21 cellular contexts compared by ENCODE assay signal in genomic region chr2:239175181-239175580, GRCh38.
DNase-seq lines count a peak whose midpoint lies in the region; ATAC-seq and TF ChIP-seq lines count a peak whose summit lies in the region.
"Had no signal": no experiment of that assay in that cellular context is flagged by ENCODE, and none has a peak within 500 bp of the region (broad histone marks: within the 10 kb centered on the region; RNA-seq: fewer than 3 reads in every experiment).

No MANE protein-coding gene starts in this region.

- intact Hi-C loops in adrenal gland (cut with DNase I) = no loop called here
- intact Hi-C loops in Caco-2 (cut with micrococcal nuclease; ENCODE audit: unreplicated experiment) = no loop called here

- H3K36me3 Mint-ChIP-seq in endodermal cell (ENCODE audit: low read depth) (peaks cover 85% of the 10 kb centered on the region), nephron (ENCODE audit: low read depth) (peaks cover 90% of the 10 kb centered on the region), Caco-2 (ENCODE audit: insufficient read depth, unreplicated experiment) (peaks cover 6% of the 10 kb centered on the region)

- H3K36me3 ChIP-seq in adrenal gland (replicated peaks in 1 of 2) (peaks cover 0 to 3% of the 10 kb centered on the region in 2 donors), endodermal cell (ENCODE audit: control insufficient read depth, insufficient read depth, low read length) (peaks cover 11% of the 10 kb centered on the region), Caco-2 (ENCODE audit: control insufficient read depth, insufficient read depth, low read length) (no peaks in the 10 kb centered on the region)

- H3K4me1 ChIP-seq in adrenal gland (replicated peaks in 1 of 2) (peaks cover 0 to 14% of the 10 kb centered on the region in 2 donors), endodermal cell (ENCODE audit: control insufficient read depth, insufficient read depth, low read length) (no peaks in the 10 kb centered on the region), Caco-2 (no peaks in the 10 kb centered on the region)

- H3K4me1 Mint-ChIP-seq in endodermal cell = no peaks in the 10 kb centered on the region
- no peaks in the 10 kb centered on the region for H3K4me1 Mint-ChIP-seq in nephron
- H3K4me1 Mint-ChIP-seq in Caco-2 (ENCODE audit: low read depth, unreplicated experiment) = no peaks in the 10 kb centered on the region

- TF ChIP-seq POLR2A in adrenal gland (IDR thresholded peaks at IDR 0.05) = no peak

- no peak overlapping the region for H3K27ac Mint-ChIP-seq in endodermal cell
- H3K27ac Mint-ChIP-seq in nephron = peak overlapping the region in 2 of 3 experiments; percentile 68 to 77
- H3K27ac Mint-ChIP-seq in Caco-2 (ENCODE audit: unreplicated experiment) = no peak overlapping the region

- H3K27me3 Mint-ChIP-seq in endodermal cell (ENCODE audit: insufficient read depth) = no peaks in the 10 kb centered on the region
- no peaks in the 10 kb centered on the region for H3K27me3 Mint-ChIP-seq in nephron (ENCODE audit: low read depth)
- H3K27me3 Mint-ChIP-seq in Caco-2 (ENCODE audit: insufficient read depth, unreplicated experiment) = no peaks in the 10 kb centered on the region

- no peak for TF ChIP-seq CTCF in adrenal gland (IDR thresholded peaks at IDR 0.05)
- no peak for TF ChIP-seq CTCF in endodermal cell (conservative IDR thresholded peaks at IDR 0.05)
- no peak for TF ChIP-seq CTCF in nephron (IDR thresholded peaks at IDR 0.05; ENCODE audit: unreplicated experiment in 3 of 3)
- no peak for TF ChIP-seq CTCF in Caco-2 (IDR thresholded peaks at IDR 0.05; ENCODE audit: insufficient read depth in 1 of 2, low read depth in 1 of 2, low read length in 1 of 2, severe bottlenecking in 1 of 2, unreplicated experiment in 1 of 2)

- DNase-seq in adrenal gland = peak in 4 of 7 donors; percentile 10 to 39 (median 16)
- DNase-seq in endodermal cell = peak; percentile 8
- no peak for DNase-seq in substantia nigra (lab: John Stamatoyannopoulos, UW)
- no peak for DNase-seq in NCI-H510A treated with DMSO at 0.1 percent for 48 hours (lab: John Stamatoyannopoulos, UW)
- DNase-seq in Caco-2 = no peak
- DNase-seq in germinal center (ENCODE audit: low spot score) = no peak
- DNase-seq: AML-193, DMS153, GDM1, GM23248, HCEC 1CT, NCI-H1092 treated with DMSO at 0.1 percent for 48 hours, NCI-H146, NCI-H2029 treated with DMSO at 0.1 percent for 48 hours, NCI-H446 treated with DMSO at 0.1 percent for 48 hours, NCI-H774, SIG-M5 had no signal

- no TSS peak for BruUV-seq in Caco-2 (replicated peaks; lab: Mats Ljungman, UMichigan)

- H3K9me3 Mint-ChIP-seq in endodermal cell = peaks cover 72% of the 10 kb centered on the region
- H3K9me3 Mint-ChIP-seq in nephron = peaks cover 61% of the 10 kb centered on the region
- peaks cover 27% of the 10 kb centered on the region for H3K9me3 Mint-ChIP-seq in Caco-2 (ENCODE audit: unreplicated experiment)

- no peak for ATAC-seq in HG03354 (IDR thresholded peaks at IDR 0.05; ENCODE audit: poor library complexity, severe bottlenecking, unreplicated experiment)
- ATAC-seq: SK-N-SH treated with all-trans-retinoic acid at 6 μM for 48 hours had no signal

- WGBS in adrenal gland, 4 donors = 81 to 85% (median 84%) methylated on average over 5 to 11 of the region's 11 CpGs
- WGBS in endodermal cell (ENCODE audit: insufficient coverage in 1 of 2, insufficient read length in 1 of 2), 2 experiments = 97 to 98% methylated on average over 11 of the region's 11 CpGs

- H3K27me3 ChIP-seq in adrenal gland = no peaks in the 10 kb centered on the region
- no peaks in the 10 kb centered on the region for H3K27me3 ChIP-seq in endodermal cell (ENCODE audit: control insufficient read depth, insufficient read depth, low read length, poor library complexity, severe bottlenecking)
- no peaks in the 10 kb centered on the region for H3K27me3 ChIP-seq in Caco-2 (replicated peaks; ENCODE audit: control insufficient read depth, insufficient read depth, low read length)

- H3K4me3 Mint-ChIP-seq in endodermal cell (no peak overlapping the region), nephron (no peak overlapping the region), Caco-2 (ENCODE audit: unreplicated experiment) (no peak overlapping the region)
- H3K4me3 Mint-ChIP-seq: CD14-positive monocyte had no signal

- CTCF ChIA-PET in Caco-2 (lab: Charles Lee) = no interaction called here

- H3K9ac ChIP-seq in endodermal cell (ENCODE audit: extremely low read depth, low read length, poor library complexity, severe bottlenecking) = no peak overlapping the region
- H3K9ac ChIP-seq: GM23248 had no signal

- H3K4me3 ChIP-seq in adrenal gland (no peak overlapping the region), endodermal cell (ENCODE audit: low read length) (no peak overlapping the region), Caco-2 (ENCODE audit: low read depth, low read length) (no peak overlapping the region)
- H3K4me3 ChIP-seq: GM23248 had no signal

- POLR2A ChIA-PET in Caco-2 (lab: Charles Lee) = no interaction called here

- H3K27ac ChIP-seq in adrenal gland = peak overlapping the region in 3 of 5 donors; percentile 61 to 84 (median 83)
- no peak overlapping the region for H3K27ac ChIP-seq in endodermal cell (ENCODE audit: low read depth, low read length)
- peak overlapping the region; percentile 76 for H3K27ac ChIP-seq in substantia nigra (ENCODE audit: low read depth, low read length, poor library complexity, severe bottlenecking)
- H3K27ac ChIP-seq: GM23248 had no signal

- H3K9me3 ChIP-seq in adrenal gland (replicated peaks in 1 of 3) (peaks cover 0 to 17% (median 5%) of the 10 kb centered on the region in 3 donors), endodermal cell (ENCODE audit: control insufficient read depth, low read length) (peaks cover 56% of the 10 kb centered on the region), Caco-2 (no peaks in the 10 kb centered on the region)

Comparison
In these comparisons a context has a peak if more than half of its experiments do, and no peak if none do; other contexts are left out.
1. DNase-seq: peak in adrenal gland (4 of 7) and endodermal cell (single experiment); none in substantia nigra (0 of 49), NCI-H510A treated with DMSO at 0.1 percent for 48 hours (single experiment), Caco-2 (0 of 2) and germinal center (single experiment).
2. H3K27ac Mint-ChIP-seq: peak in nephron (2 of 3); none in endodermal cell (single experiment) and Caco-2 (single experiment).